Comparison of ENCODE assay signal across 1 cellular context in genomic region chr9:1047605-1048235, GRCh38.
TF ChIP-seq lines count a peak whose summit lies in the region.

No MANE protein-coding gene starts in this region.

TF ChIP-seq in endothelial cell of umbilical vein, 7 proteins besides CTCF, POLR2A, EP300 and RAD21:
- TF ChIP-seq POLR2AphosphoS5 (IDR thresholded peaks at IDR 0.05; ENCODE audit: insufficient read depth, low read depth, low read length) (no peak), EZH2 (IDR thresholded peaks at IDR 0.05; ENCODE audit: borderline replicate concordance, low read depth, low read length, severe bottlenecking) (peak; percentile 61), FOS (IDR thresholded peaks at IDR 0.05; ENCODE audit: borderline replicate concordance, insufficient read depth, low read length) (no peak), GATA2 (IDR thresholded peaks at IDR 0.05; ENCODE audit: insufficient read depth, insufficient read length, low read depth, low read length) (no peak)
